ENCODE assay signal across 30 cellular contexts in genomic region chr16:84197487-84198128, GRCh38. TPM values are rescaled to one million over a fixed set of nuclear protein-coding genes. Genes with fewer than 3 reads are reported as not detected.
"Had no signal": no experiment of that assay in that cellular context is flagged by ENCODE, and none has a peak within 500 bp of the region (broad histone marks: within the 10 kb centered on the region; RNA-seq: fewer than 3 reads in every experiment).

No MANE protein-coding gene starts in this region.

- H3K4me2 ChIP-seq: hepatocyte had no signal

- H3K27ac ChIP-seq: esophagus muscularis mucosa, hepatocyte had no signal

- H3K36me3 Mint-ChIP-seq: activated CD4-positive, alpha-beta memory T cell treated with anti-CD3 and anti-CD28 coated beads for 36 hours; activated naive CD4-positive, alpha-beta T cell treated with anti-CD3 and anti-CD28 coated beads, Interleukin-2, amount 50 U/mL, for 24 hours; naive thymus-derived CD4-positive, alpha-beta T cell; type B pancreatic cell had no signal

- H3K36me3 ChIP-seq: breast epithelium, esophagus muscularis mucosa had no signal

- H3K27me3 ChIP-seq: breast epithelium, hepatocyte had no signal

- DNase-seq: activated CD4-positive, alpha-beta memory T cell treated with anti-CD3 and anti-CD28 coated beads for 36 hours; activated CD4-positive, alpha-beta T cell treated with anti-CD3 and anti-CD28 coated beads, Interleukin-2, amount 10 ng/mL, durations not matched to agents 24 days and 14 days; activated CD4-positive, CD25-positive, alpha-beta regulatory T cell treated with anti-CD3 and anti-CD28 coated beads, Interleukin-2, amount 50 U/mL, for 72 hours; activated CD8-positive, alpha-beta memory T cell treated with anti-CD3 and anti-CD28 coated beads, Interleukin-2, amount 50 U/mL, for 4 hours; activated naive CD8-positive, alpha-beta T cell treated with anti-CD3 and anti-CD28 coated beads, Interleukin-2, amount 50 U/mL, for 24 hours; activated T-cell treated with anti-CD3 and anti-CD28 coated beads, Interleukin-2, amount 50 U/mL, for 24 hours; amygdala; central memory CD4-positive, alpha-beta T cell; islet precursor cell; left cardiac atrium; left ventricle myocardium superior; midbrain; naive thymus-derived CD4-positive, alpha-beta T cell; occipital lobe; right cardiac atrium; stimulated activated CD4-positive, alpha-beta T cell treated with anti-CD3 and anti-CD28 coated beads, Interleukin-2, amount 100 ng/mL, for 48 hours; stimulated activated naive CD4-positive, alpha-beta T cell treated with Interleukin-2 at 50 U/mL for 16 hours; T-helper 2 cell had no signal

- ATAC-seq: activated naive CD8-positive, alpha-beta T cell treated with anti-CD3 and anti-CD28 coated beads, Interleukin-2, amount 50 U/mL, for 24 hours; activated T-helper 17 cell treated with anti-CD3 and anti-CD28 coated beads, Interleukin-2, amount 50 U/mL, for 72 hours; left cardiac atrium; naive thymus-derived CD4-positive, alpha-beta T cell; right cardiac atrium had no signal

- H3K4me1 ChIP-seq: breast epithelium had no signal

- H3K27me3 Mint-ChIP-seq: activated CD4-positive, alpha-beta memory T cell treated with anti-CD3 and anti-CD28 coated beads for 36 hours; activated naive CD4-positive, alpha-beta T cell treated with anti-CD3 and anti-CD28 coated beads, Interleukin-2, amount 50 U/mL, for 24 hours; activated naive CD8-positive, alpha-beta T cell treated with anti-CD3 and anti-CD28 coated beads, Interleukin-2, amount 50 U/mL, for 24 hours; activated T-cell treated with anti-CD3 and anti-CD28 coated beads, Interleukin-2, amount 50 U/mL, for 24 hours; activated T-helper 17 cell treated with anti-CD3 and anti-CD28 coated beads, Interleukin-2, amount 50 U/mL, for 72 hours; type B pancreatic cell had no signal

- H3K9me3 Mint-ChIP-seq: activated CD4-positive, alpha-beta memory T cell treated with anti-CD3 and anti-CD28 coated beads for 36 hours; activated CD4-positive, alpha-beta T cell treated with anti-CD3 and anti-CD28 coated beads, Interleukin-2, amount 10 ng/mL, durations not matched to agents 24 days and 14 days; activated naive CD4-positive, alpha-beta T cell treated with anti-CD3 and anti-CD28 coated beads, Interleukin-2, amount 50 U/mL, for 24 hours; activated naive CD8-positive, alpha-beta T cell treated with anti-CD3 and anti-CD28 coated beads, Interleukin-2, amount 50 U/mL, for 24 hours; activated T-cell treated with anti-CD3 and anti-CD28 coated beads, Interleukin-2, amount 50 U/mL, for 24 hours; activated T-helper 17 cell treated with anti-CD3 and anti-CD28 coated beads, Interleukin-2, amount 50 U/mL, for 72 hours; naive thymus-derived CD4-positive, alpha-beta T cell; neural crest cell; type B pancreatic cell had no signal

- H2AFZ ChIP-seq: hepatocyte had no signal

- FAIRE-seq: endothelial cell of umbilical vein, frontal cortex had no signal

- H3K4me1 Mint-ChIP-seq: neural crest cell had no signal

- H3K9me3 ChIP-seq: breast epithelium, esophagus muscularis mucosa had no signal

- H3K4me3 ChIP-seq: esophagus muscularis mucosa, hepatocyte had no signal

- H3K27ac Mint-ChIP-seq: activated CD4-positive, alpha-beta memory T cell treated with anti-CD3 and anti-CD28 coated beads for 36 hours; activated CD4-positive, alpha-beta T cell treated with anti-CD3 and anti-CD28 coated beads, Interleukin-2, amount 10 ng/mL, durations not matched to agents 24 days and 14 days; activated naive CD4-positive, alpha-beta T cell treated with anti-CD3 and anti-CD28 coated beads, Interleukin-2, amount 50 U/mL, for 24 hours; activated naive CD8-positive, alpha-beta T cell treated with anti-CD3 and anti-CD28 coated beads, Interleukin-2, amount 50 U/mL, for 24 hours; activated T-cell treated with anti-CD3 and anti-CD28 coated beads, Interleukin-2, amount 50 U/mL, for 24 hours; activated T-helper 17 cell treated with anti-CD3 and anti-CD28 coated beads, Interleukin-2, amount 50 U/mL, for 72 hours had no signal

- H3K79me2 ChIP-seq: hepatocyte had no signal

- H3K4me3 Mint-ChIP-seq: activated CD4-positive, alpha-beta memory T cell treated with anti-CD3 and anti-CD28 coated beads for 36 hours; activated CD4-positive, alpha-beta T cell treated with anti-CD3 and anti-CD28 coated beads, Interleukin-2, amount 10 ng/mL, durations not matched to agents 24 days and 14 days; activated naive CD4-positive, alpha-beta T cell treated with anti-CD3 and anti-CD28 coated beads, Interleukin-2, amount 50 U/mL, for 24 hours; activated naive CD8-positive, alpha-beta T cell treated with anti-CD3 and anti-CD28 coated beads, Interleukin-2, amount 50 U/mL, for 24 hours; activated T-cell treated with anti-CD3 and anti-CD28 coated beads, Interleukin-2, amount 50 U/mL, for 24 hours; activated T-helper 17 cell treated with anti-CD3 and anti-CD28 coated beads, Interleukin-2, amount 50 U/mL, for 72 hours; naive thymus-derived CD4-positive, alpha-beta T cell; neural crest cell had no signal

RNA-seq across cellular contexts. Expression of gene ADAD2, which starts 6.7 kb away (rescaled TPM):
- total RNA-seq: activated CD4-positive, alpha-beta T cell treated with anti-CD3 and anti-CD28 coated beads, Interleukin-2, amount 10 ng/mL, durations not matched to agents 24 days and 14 days; activated T-helper 17 cell treated with anti-CD3 and anti-CD28 coated beads, Interleukin-2, amount 50 U/mL, for 72 hours; endothelial cell of umbilical vein; frontal cortex; hepatocyte; left ventricle myocardium superior; lung microvascular endothelial cell; neural crest cell; occipital lobe had no signal
- polyA plus RNA-seq: naive thymus-derived CD4-positive, alpha-beta T cell had no signal

RNA-seq across cellular contexts. Expression of gene KCNG4, which starts 42.2 kb away (rescaled TPM):
- total RNA-seq: activated CD4-positive, alpha-beta memory T cell treated with anti-CD3 and anti-CD28 coated beads for 36 hours; activated CD4-positive, alpha-beta T cell treated with anti-CD3 and anti-CD28 coated beads, Interleukin-2, amount 10 ng/mL, durations not matched to agents 24 days and 14 days; activated CD8-positive, alpha-beta memory T cell treated with anti-CD3 and anti-CD28 coated beads for 36 hours; activated T-helper 17 cell treated with anti-CD3 and anti-CD28 coated beads, Interleukin-2, amount 50 U/mL, for 72 hours; breast epithelium; endothelial cell of umbilical vein; esophagus muscularis mucosa; frontal cortex; hepatocyte; left cardiac atrium; left ventricle myocardium superior; lung microvascular endothelial cell; naive thymus-derived CD4-positive, alpha-beta T cell; neural crest cell; occipital lobe; right cardiac atrium had no signal
- polyA plus RNA-seq: endothelial cell of umbilical vein; hepatocyte; naive thymus-derived CD4-positive, alpha-beta T cell; right cardiac atrium; thymus had no signal

RNA-seq across cellular contexts. Expression of gene DNAAF1, which starts 52.5 kb away (rescaled TPM):
- total RNA-seq: activated CD4-positive, alpha-beta memory T cell treated with anti-CD3 and anti-CD28 coated beads for 36 hours; activated CD4-positive, alpha-beta T cell treated with anti-CD3 and anti-CD28 coated beads, Interleukin-2, amount 10 ng/mL, durations not matched to agents 24 days and 14 days; endothelial cell of umbilical vein; left cardiac atrium; left ventricle myocardium superior had no signal
